ENCODE assay signal across 21 cellular contexts in genomic region chr1:204988201-204988600, GRCh38. TPM values are rescaled to one million over a fixed set of nuclear protein-coding genes. Genes with fewer than 3 reads are reported as not detected.
"Had no signal": no experiment of that assay in that cellular context is flagged by ENCODE, and none has a peak within 500 bp of the region (broad histone marks: within the 10 kb centered on the region; RNA-seq: fewer than 3 reads in every experiment).

No MANE protein-coding gene starts in this region.

- DNase-seq: colonic mucosa; effector memory CD4-positive, alpha-beta T cell; heart left ventricle; hippocampal formation; mesendoderm; naive thymus-derived CD8-positive, alpha-beta T cell; nucleus accumbens; ovary; sigmoid colon; stimulated activated CD4-positive, alpha-beta T cell treated with anti-CD3 and anti-CD28 coated beads, Interleukin-2, amount 100 ng/mL, for 24 hours; stimulated activated CD4-positive, alpha-beta T cell treated with anti-CD3 and anti-CD28 coated beads, Interleukin-4, amount 100 ng/mL, for 4 hours; stimulated activated naive B cell treated with anti-CD40 and anti-IgM and Interleukin-4, amounts not matched to agents 10 μg/mL and 1 μg/mL and 100 μg/mL, for 72 hours; stimulated activated naive CD8-positive, alpha-beta T cell treated with anti-CD3 and anti-CD28 coated beads, Interleukin-15, amount 100 ng/mL, for 72 hours had no signal

- H3K4me3 ChIP-seq: colonic mucosa, heart left ventricle, ovary, right atrium auricular region, sigmoid colon, skin epidermis had no signal

- H3K27me3 ChIP-seq: colonic mucosa, heart left ventricle, ovary, right atrium auricular region, sigmoid colon had no signal

- H3K9me3 ChIP-seq: colonic mucosa, heart left ventricle, ovary, right atrium auricular region, sigmoid colon had no signal

- H3K4me1 ChIP-seq: colonic mucosa had no signal

- H3K36me3 ChIP-seq: colonic mucosa, ovary had no signal

- H3K27ac ChIP-seq: colonic mucosa, heart left ventricle, ovary, right atrium auricular region, skin epidermis had no signal

- ATAC-seq: esophagus mucosa; heart left ventricle; naive thymus-derived CD8-positive, alpha-beta T cell; stimulated activated naive B cell treated with anti-CD40 and anti-IgM and Interleukin-4, amounts not matched to agents 10 μg/mL and 1 μg/mL and 100 μg/mL, for 72 hours; stimulated activated naive CD8-positive, alpha-beta T cell treated with anti-CD3 and anti-CD28 coated beads, Interleukin-15, amount 100 ng/mL, for 72 hours had no signal

RNA-seq across cellular contexts. Expression of gene CNTN2, which starts 54.8 kb away (rescaled TPM):
- total RNA-seq: dermis microvascular lymphatic vessel endothelial cell; fibroblast of lung; glomerular endothelial cell; kidney epithelial cell; lung microvascular endothelial cell; naive thymus-derived CD8-positive, alpha-beta T cell had no signal
